In genomic region chr2:237732070-237732469, GRCh38 we compare ENCODE assay signal across 10 cellular contexts.
A peak's percentile ranks its signal among the peaks of the same experiment; 100 is the strongest.
DNase-seq lines count a peak whose midpoint lies in the region; ATAC-seq and TF ChIP-seq lines count a peak whose summit lies in the region.
"Had no signal": no experiment of that assay in that cellular context is flagged by ENCODE, and none has a peak within 500 bp of the region (broad histone marks: within the 10 kb centered on the region; RNA-seq: fewer than 3 reads in every experiment).

No MANE protein-coding gene starts in this region.

- TF ChIP-seq CTCF in nephron (IDR thresholded peaks at IDR 0.05; ENCODE audit: unreplicated experiment in 3 of 3): no peak

- H3K4me1 Mint-ChIP-seq in nephron: peaks cover 44% of the 10 kb centered on the region

- peaks cover 9% of the 10 kb centered on the region for H3K36me3 Mint-ChIP-seq in nephron (ENCODE audit: low read depth)

- H3K4me1 ChIP-seq in endocrine pancreas (ENCODE audit: control insufficient read depth, insufficient read depth, low read length) (peaks cover 4% of the 10 kb centered on the region), aorta (ENCODE audit: control insufficient read depth in 1 of 2, insufficient read depth in 2 of 2, low read length in 2 of 2) (peaks cover 0 to 6% of the 10 kb centered on the region in 2 donors)
- H3K4me1 ChIP-seq: parathyroid adenoma had no signal

- peak overlapping the region; percentile 5 to 55 (median 54) for H3K27ac Mint-ChIP-seq in nephron

- ATAC-seq in Right ventricle myocardium superior (ENCODE audit: poor library complexity) (peak; percentile 28), Right ventricle myocardium inferior (no peak), aorta (ENCODE audit: low FRiP score) (peak; percentile 51)

- no peaks in the 10 kb centered on the region for H3K27me3 Mint-ChIP-seq in nephron (ENCODE audit: low read depth)

- DNase-seq in Right ventricle myocardium superior: no peak
- no peak for DNase-seq in Right ventricle myocardium inferior (ENCODE audit: missing footprints)
- no peak for DNase-seq in aorta
- DNase-seq in NCI-H2107 (lab: John Stamatoyannopoulos, UW): no peak
- DNase-seq in SHP77 treated with DMSO at 0.1 percent for 48 hours (lab: John Stamatoyannopoulos, UW): no peak
- no peak for DNase-seq in mesenteric fat pad (ENCODE audit: low spot score)
- DNase-seq: NCI-H2081 treated with DMSO at 0.1 percent for 48 hours had no signal

- peak overlapping the region in 1 of 2 donors; percentile 43 for H3K27ac ChIP-seq in aorta (ENCODE audit: low read depth in 1 of 2, low read length in 2 of 2)
- H3K27ac ChIP-seq: parathyroid adenoma had no signal

- H3K27me3 ChIP-seq in endocrine pancreas (ENCODE audit: control insufficient read depth, insufficient read depth, low read length): no peaks in the 10 kb centered on the region
- no peaks in the 10 kb centered on the region for H3K27me3 ChIP-seq in aorta (ENCODE audit: control insufficient read depth in 1 of 2, insufficient read depth in 2 of 2, low read length in 1 of 2)

- H3K4me3 ChIP-seq in endocrine pancreas (ENCODE audit: control insufficient read depth, insufficient read depth, low read length): no peak overlapping the region
- H3K4me3 ChIP-seq in aorta (ENCODE audit: low read length in 2 of 2): no peak overlapping the region

- intact Hi-C loops in Right ventricle myocardium superior (cut with DNase I) (no loop called here), Right ventricle myocardium inferior (cut with DNase I) (loop anchor here (5.0 kb wide), 1 partner anchor 40 kb away; no protein-coding TSS in a partner anchor), aorta (cut with DNase I) (no loop called here)

- WGBS in aorta, 2 donors: 22 to 27% methylated on average over 10 of the region's 10 CpGs

- peak overlapping the region in 1 of 3 experiments; percentile 1 for H3K4me3 Mint-ChIP-seq in nephron

- peak overlapping the region; percentile 22 for H3K9ac ChIP-seq in endocrine pancreas (ENCODE audit: control insufficient read depth, insufficient read depth, low read length)
- H3K9ac ChIP-seq: parathyroid adenoma had no signal

- H3K9me3 ChIP-seq in endocrine pancreas (ENCODE audit: control insufficient read depth, low read length) (no peaks in the 10 kb centered on the region), aorta (ENCODE audit: control insufficient read depth, low read length) (no peaks in the 10 kb centered on the region)

- no peaks in the 10 kb centered on the region for H3K36me3 ChIP-seq in endocrine pancreas (ENCODE audit: control insufficient read depth, insufficient read depth, low read length)
- H3K36me3 ChIP-seq in aorta (ENCODE audit: control insufficient read depth in 1 of 2, insufficient read depth in 2 of 2, low read length in 1 of 2): no peaks in the 10 kb centered on the region

- no peaks in the 10 kb centered on the region for H3K9me3 Mint-ChIP-seq in nephron
